25 cellular contexts compared by ENCODE assay signal in the genomic region with DNA sequence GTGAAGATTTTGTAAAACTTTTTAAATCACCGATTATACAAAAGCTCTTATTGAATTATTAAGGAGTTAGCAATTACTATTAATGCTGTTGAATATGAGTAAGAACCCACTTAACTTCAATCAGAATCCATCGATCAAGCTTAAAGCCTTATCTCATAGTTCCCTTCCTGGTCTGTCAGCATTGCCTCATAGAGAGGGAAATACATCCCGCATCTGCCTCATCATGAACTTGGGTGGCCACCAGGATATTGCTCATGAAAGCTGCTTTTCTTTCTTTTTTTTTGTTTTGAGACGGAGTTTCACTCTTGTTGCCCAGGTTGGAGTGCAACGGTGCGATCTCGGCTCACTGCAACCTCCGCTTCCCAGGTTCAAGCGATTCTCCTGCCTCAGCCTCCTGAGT.
A peak's percentile ranks its signal among the peaks of the same experiment; 100 is the strongest.
DNase-seq lines count a peak whose midpoint lies in the region; ATAC-seq and TF ChIP-seq lines count a peak whose summit lies in the region.
"Had no signal": no experiment of that assay in that cellular context is flagged by ENCODE, and none has a peak within 500 bp of the region (broad histone marks: within the 10 kb centered on the region; RNA-seq: fewer than 3 reads in every experiment).

No MANE protein-coding gene starts in this region.

- H3K27ac Mint-ChIP-seq in activated CD4-positive, alpha-beta T cell treated with anti-CD3 and anti-CD28 coated beads, Interleukin-2, amount 10 ng/mL, durations not matched to agents 7 days and 5 days = no peak overlapping the region
- H3K27ac Mint-ChIP-seq: activated naive CD4-positive, alpha-beta T cell treated with anti-CD3 and anti-CD28 coated beads for 36 hours; natural killer cell treated with Interleukin-12 subunit alpha and Interleukin-12 subunit beta and Interleukin-15 and Interleukin-18, amount 100 ng/mL, for 72 hours; stimulated activated naive CD8-positive, alpha-beta T cell treated with anti-CD3 and anti-CD28 coated beads, Interleukin-15, amount 100 ng/mL, for 72 hours; T-helper 17 cell; type B pancreatic cell had no signal

- H2AFZ ChIP-seq in HCT116 (ENCODE audit: low read depth, low read length, poor library complexity, severe bottlenecking) = no peak overlapping the region

- intact Hi-C loops in HCT116 (cut with micrococcal nuclease) = no loop called here

- no peaks in the 10 kb centered on the region for H3K9me2 ChIP-seq in HCT116 (ENCODE audit: insufficient read depth)

- POLR2A ChIA-PET in HCT116 (lab: Charles Lee) = interaction anchor here (5.2 kb wide), 1 partner anchor 10 kb away, joined by 18 read pairs; no protein-coding TSS in a partner anchor
- POLR2A ChIA-PET in activated CD4-positive, alpha-beta T cell treated with anti-CD3 and anti-CD28 coated beads, Interleukin-2, amount 10 ng/mL, durations not matched to agents 7 days and 5 days (lab: Charles Lee) = no interaction called here

- DNase-seq in HCT116 (ENCODE audit: low read depth, low spot score) = no peak
- peak; percentile 93 for DNase-seq in amniotic epithelial cell (ENCODE audit: low read depth)
- DNase-seq in fibroblast of pulmonary artery (ENCODE audit: low read depth) = peak; percentile 76
- DNase-seq in stromal cell of bone marrow (ENCODE audit: low read depth) = peak; percentile 48
- DNase-seq in SHP77 treated with DMSO at 0.1 percent for 48 hours (lab: John Stamatoyannopoulos, UW) = no peak
- DNase-seq in activated CD4-positive, alpha-beta T cell treated with anti-CD3 and anti-CD28 coated beads, Interleukin-2, amount 10 ng/mL, durations not matched to agents 7 days and 5 days = no peak
- DNase-seq: activated CD4-positive, alpha-beta memory T cell treated with anti-CD3 and anti-CD28 coated beads, Interleukin-2, amount 10 ng/mL, durations not matched to agents 7 days and 5 days; activated naive CD4-positive, alpha-beta T cell treated with anti-CD3 and anti-CD28 coated beads for 36 hours; activated T-cell treated with anti-CD3 and anti-CD28 coated beads, Interleukin-2, amount 50 U/mL, for 1 hour; anterior cingulate cortex; DMS 273 treated with DMSO at 0.1 percent for 48 hours; kidney glomerular epithelial cell; NCI-H1092 treated with DMSO at 0.1 percent for 48 hours; NCI-H2081; NCI-H524 treated with DMSO at 0.1 percent for 48 hours; SIG-M5; stimulated activated CD4-positive, alpha-beta T cell treated with anti-CD3 and anti-CD28 coated beads, Interleukin-2, amount 100 ng/mL, for 24 hours; stimulated activated naive CD8-positive, alpha-beta T cell treated with anti-CD3 and anti-CD28 coated beads, Interleukin-15, amount 100 ng/mL, for 72 hours; T-helper 17 cell; WERI-Rb-1 had no signal

- no peak for TF ChIP-seq RAD21 in HCT116 (IDR thresholded peaks at IDR 0.05; ENCODE audit: low read depth)

- peaks cover 5% of the 10 kb centered on the region for H3K9me3 Mint-ChIP-seq in activated CD4-positive, alpha-beta T cell treated with anti-CD3 and anti-CD28 coated beads, Interleukin-2, amount 10 ng/mL, durations not matched to agents 7 days and 5 days
- H3K9me3 Mint-ChIP-seq: activated CD4-positive, alpha-beta memory T cell treated with anti-CD3 and anti-CD28 coated beads, Interleukin-2, amount 10 ng/mL, durations not matched to agents 7 days and 5 days; activated naive CD4-positive, alpha-beta T cell treated with anti-CD3 and anti-CD28 coated beads for 36 hours; natural killer cell treated with Interleukin-12 subunit alpha and Interleukin-12 subunit beta and Interleukin-15 and Interleukin-18, amount 100 ng/mL, for 72 hours; type B pancreatic cell had no signal

- peaks cover 25% of the 10 kb centered on the region for H3K36me3 Mint-ChIP-seq in activated CD4-positive, alpha-beta T cell treated with anti-CD3 and anti-CD28 coated beads, Interleukin-2, amount 10 ng/mL, durations not matched to agents 7 days and 5 days (ENCODE audit: low read depth)

- H3K4me1 Mint-ChIP-seq in activated CD4-positive, alpha-beta T cell treated with anti-CD3 and anti-CD28 coated beads, Interleukin-2, amount 10 ng/mL, durations not matched to agents 7 days and 5 days = peaks cover 45% of the 10 kb centered on the region

- no peak overlapping the region for H3K4me3 Mint-ChIP-seq in activated CD4-positive, alpha-beta T cell treated with anti-CD3 and anti-CD28 coated beads, Interleukin-2, amount 10 ng/mL, durations not matched to agents 7 days and 5 days
- H3K4me3 Mint-ChIP-seq: activated CD4-positive, alpha-beta memory T cell treated with anti-CD3 and anti-CD28 coated beads, Interleukin-2, amount 10 ng/mL, durations not matched to agents 7 days and 5 days; activated naive CD4-positive, alpha-beta T cell treated with anti-CD3 and anti-CD28 coated beads for 36 hours; natural killer cell treated with Interleukin-12 subunit alpha and Interleukin-12 subunit beta and Interleukin-15 and Interleukin-18, amount 100 ng/mL, for 72 hours; stimulated activated naive CD8-positive, alpha-beta T cell treated with anti-CD3 and anti-CD28 coated beads, Interleukin-15, amount 100 ng/mL, for 72 hours; T-helper 17 cell; type B pancreatic cell had no signal

- H3K9ac ChIP-seq in HCT116 (ENCODE audit: low read length) = no peak overlapping the region
- H3K9ac ChIP-seq: BLaER1 treated with 17β-estradiol and CSF1 and Interleukin-3, amounts not matched to agents 10 nM and 100 nM had no signal

- CTCF ChIA-PET in HCT116 (lab: Charles Lee) = interaction anchor here (1.0 to 1.8 kb wide), 2 partner anchors 11 to 80 kb away, joined by 3 to 4 read pairs; no protein-coding TSS in a partner anchor
- CTCF ChIA-PET in activated CD4-positive, alpha-beta T cell treated with anti-CD3 and anti-CD28 coated beads, Interleukin-2, amount 10 ng/mL, durations not matched to agents 7 days and 5 days (lab: Charles Lee) = interaction anchor here (0.6 to 1.3 kb wide), 3 partner anchors 23 to 71 kb away, joined by 3 to 4 read pairs (median 3); no protein-coding TSS in a partner anchor

- TF ChIP-seq POLR2A in HCT116 (IDR thresholded peaks at IDR 0.05; ENCODE audit: borderline replicate concordance, extremely low read depth, insufficient read depth, insufficient read length) = no peak

- H3K27ac ChIP-seq in HCT116 (ENCODE audit: low read depth, low read length) = no peak overlapping the region
- H3K27ac ChIP-seq: BLaER1 treated with 17β-estradiol and CSF1 and Interleukin-3, amounts not matched to agents 10 nM and 100 nM; gastroesophageal sphincter; WERI-Rb-1 had no signal

- RAD21 ChIA-PET in HCT116 (lab: Charles Lee; ENCODE audit: low non-redundant PET in 1 of 2, low total read pairs in 2 of 2, uncharacterized antibody in 2 of 2, unreplicated experiment in 2 of 2) = no interaction called here

- no peaks in the 10 kb centered on the region for H3K27me3 ChIP-seq in HCT116 (ENCODE audit: insufficient read depth, low read length)
- H3K27me3 ChIP-seq: gastroesophageal sphincter had no signal

- no peaks in the 10 kb centered on the region for H3K27me3 Mint-ChIP-seq in activated CD4-positive, alpha-beta T cell treated with anti-CD3 and anti-CD28 coated beads, Interleukin-2, amount 10 ng/mL, durations not matched to agents 7 days and 5 days
- H3K27me3 Mint-ChIP-seq: activated CD4-positive, alpha-beta memory T cell treated with anti-CD3 and anti-CD28 coated beads, Interleukin-2, amount 10 ng/mL, durations not matched to agents 7 days and 5 days; natural killer cell treated with Interleukin-12 subunit alpha and Interleukin-12 subunit beta and Interleukin-15 and Interleukin-18, amount 100 ng/mL, for 72 hours; stimulated activated naive CD8-positive, alpha-beta T cell treated with anti-CD3 and anti-CD28 coated beads, Interleukin-15, amount 100 ng/mL, for 72 hours; T-helper 17 cell; type B pancreatic cell had no signal

- H3K9me3 ChIP-seq in HCT116 (ENCODE audit: control insufficient read depth in 1 of 2, insufficient read depth in 1 of 2, low read depth in 1 of 2, low read length in 2 of 2) = no peaks in the 10 kb centered on the region
- H3K9me3 ChIP-seq: gastroesophageal sphincter had no signal

- H3K4me2 ChIP-seq in HCT116 (ENCODE audit: low read length) = peak overlapping the region; percentile 49

- no peaks in the 10 kb centered on the region for H3K79me2 ChIP-seq in HCT116 (ENCODE audit: insufficient read depth, low read length)

- TF ChIP-seq CTCF in HCT116 (IDR thresholded peaks at IDR 0.05 in 2 of 3, conservative IDR thresholded peaks at IDR 0.05 in 1 of 3; ENCODE audit: borderline replicate concordance in 1 of 3, insufficient read depth in 1 of 3, low read depth in 2 of 3, low read length in 2 of 3) (no peak), fibroblast of pulmonary artery (IDR thresholded peaks at IDR 0.05; ENCODE audit: low read length, missing control alignments) (no peak)

- peaks cover 71 to 81% of the 10 kb centered on the region in 2 experiments for H3K4me1 ChIP-seq in HCT116 (ENCODE audit: control insufficient read depth in 1 of 2, insufficient read depth in 2 of 2, low read length in 2 of 2)

- H3K36me3 ChIP-seq in HCT116 (ENCODE audit: control insufficient read depth in 1 of 2, insufficient read depth in 2 of 2, low read length in 2 of 2) = no peaks in the 10 kb centered on the region

- H3K4me3 ChIP-seq in HCT116 (replicated peaks in 1 of 2; ENCODE audit: low read depth in 1 of 2, low read length in 2 of 2) = no peak overlapping the region
- H3K4me3 ChIP-seq in fibroblast of pulmonary artery (replicated peaks; ENCODE audit: low read depth, low read length) = no peak overlapping the region
- H3K4me3 ChIP-seq: BLaER1 treated with 17β-estradiol and CSF1 and Interleukin-3, amounts not matched to agents 10 nM and 100 nM; gastroesophageal sphincter had no signal

- no peaks in the 10 kb centered on the region for H4K20me1 ChIP-seq in HCT116 (ENCODE audit: insufficient read depth)

- ATAC-seq in HCT116 (no peak), HG03442 (IDR thresholded peaks at IDR 0.05; ENCODE audit: unreplicated experiment) (no peak)
- ATAC-seq: gastroesophageal sphincter; natural killer cell treated with Interleukin-12 subunit alpha and Interleukin-12 subunit beta and Interleukin-15 and Interleukin-18, amount 100 ng/mL, for 72 hours; stimulated activated naive CD8-positive, alpha-beta T cell treated with anti-CD3 and anti-CD28 coated beads, Interleukin-15, amount 100 ng/mL, for 72 hours; T-helper 17 cell had no signal

- no TSS peak for BruUV-seq in HCT116 (replicated peaks; lab: Mats Ljungman, UMichigan)

TF ChIP-seq in HCT116, 20 proteins besides CTCF, POLR2A, EP300 and RAD21:
- no peak for TF ChIP-seq ELF1 (IDR thresholded peaks at IDR 0.05; ENCODE audit: borderline replicate concordance, low read depth)
- no peak for TF ChIP-seq POLR2AphosphoS5 (IDR thresholded peaks at IDR 0.05; ENCODE audit: low read depth, low read length)
- no peak for TF ChIP-seq CEBPB (IDR thresholded peaks at IDR 0.05; ENCODE audit: low read depth)

Comparison
In these comparisons a context has a peak if more than half of its experiments do, and no peak if none do; other contexts are left out.
1. DNase-seq: peak in amniotic epithelial cell (single experiment), fibroblast of pulmonary artery (single experiment) and stromal cell of bone marrow (single experiment); none in HCT116 (single experiment), SHP77 treated with DMSO at 0.1 percent for 48 hours (single experiment) and activated CD4-positive, alpha-beta T cell treated with anti-CD3 and anti-CD28 coated beads, Interleukin-2, amount 10 ng/mL, durations not matched to agents 7 days and 5 days (single experiment).